ENCODE assay signal across 1 cellular context in the genomic region with DNA sequence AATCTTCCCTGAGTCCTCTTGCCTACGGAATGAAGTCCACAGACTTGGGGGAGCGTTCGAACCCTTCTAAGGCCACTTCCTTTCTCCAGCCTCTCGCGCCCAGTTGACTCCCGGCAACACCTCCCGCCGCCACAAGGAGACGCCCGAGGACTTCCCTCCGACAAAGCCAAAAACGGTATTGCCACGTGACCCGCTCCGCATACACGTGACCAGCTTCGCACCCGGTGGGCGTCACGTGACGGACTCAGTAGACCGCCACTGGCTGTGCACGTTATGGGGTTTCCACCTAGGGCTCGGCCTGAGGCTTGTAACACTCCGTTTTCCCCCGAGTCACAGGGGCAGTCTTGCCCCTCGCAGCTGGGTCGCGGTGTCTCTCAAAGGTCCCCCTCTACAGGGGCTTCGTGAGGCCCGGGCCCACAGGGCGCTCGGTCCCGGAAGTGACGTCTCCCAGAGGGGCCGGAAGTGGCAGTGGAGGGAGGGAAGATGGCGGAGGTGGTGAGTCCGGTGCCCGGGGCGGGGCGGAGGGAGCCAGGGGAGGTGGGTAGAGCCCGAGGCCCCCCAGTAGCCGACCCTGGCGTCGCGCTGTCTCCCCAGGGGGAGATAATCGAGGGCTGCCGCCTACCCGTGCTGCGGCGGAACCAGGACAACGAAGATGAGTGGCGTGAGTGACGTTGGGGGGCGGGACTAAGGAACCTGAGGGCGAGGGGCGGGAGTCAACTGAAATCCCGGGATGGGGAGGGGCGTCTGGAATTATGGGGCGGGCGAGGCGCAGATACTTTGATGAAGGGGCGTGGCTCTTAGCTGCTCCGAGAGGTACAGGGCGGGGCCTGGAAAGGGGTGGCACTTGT.
TF ChIP-seq lines count a peak whose summit lies in the region.

A gene (plus strand): TSS at position 468 of the 848 bp plus-strand sequence. CDS start 16 bp downstream, at position 484.

TF ChIP-seq in A549, 52 proteins besides CTCF, POLR2A, EP300 and RAD21 (continued from another document):
- TF ChIP-seq, protein P1, sequence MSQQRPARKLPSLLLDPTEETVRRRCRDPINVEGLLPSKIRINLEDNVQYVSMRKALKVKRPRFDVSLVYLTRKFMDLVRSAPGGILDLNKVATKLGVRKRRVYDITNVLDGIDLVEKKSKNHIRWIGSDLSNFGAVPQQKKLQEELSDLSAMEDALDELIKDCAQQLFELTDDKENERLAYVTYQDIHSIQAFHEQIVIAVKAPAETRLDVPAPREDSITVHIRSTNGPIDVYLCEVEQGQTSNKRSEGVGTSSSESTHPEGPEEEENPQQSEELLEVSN (IDR thresholded peaks at IDR 0.05; ENCODE audit: borderline replicate concordance, low read depth): peak; percentile 96
- TF ChIP-seq JUN (IDR thresholded peaks at IDR 0.05) (peak; percentile 58 to 93; a peak in 4 of 5 replicates), KDM5A (IDR thresholded peaks at IDR 0.05) (peak; percentile 70), NR3C1 (IDR thresholded peaks at IDR 0.05) (no peak), GATA3 (IDR thresholded peaks at IDR 0.05; ENCODE audit: borderline replicate concordance) (peak; percentile 29; the same call in 1 of the 2 replicates), JUNB (IDR thresholded peaks at IDR 0.05) (no peak), CEBPB (IDR thresholded peaks at IDR 0.05) (no peak), FOXS1 (CRISPR knock-in tag; IDR thresholded peaks at IDR 0.05) (no peak), RFX5 (IDR thresholded peaks at IDR 0.05) (no peak), EHMT2 (IDR thresholded peaks at IDR 0.05; ENCODE audit: low read depth) (no peak), NFE2L2 (conservative IDR thresholded peaks at IDR 0.05; ENCODE audit: low read length) (no peak), PHF8 (IDR thresholded peaks at IDR 0.05; ENCODE audit: borderline replicate concordance, low read depth) (peak; percentile 93), CHD4 (IDR thresholded peaks at IDR 0.05; ENCODE audit: borderline replicate concordance) (no peak), ZNF302 (CRISPR knock-in tag; IDR thresholded peaks at IDR 0.05) (no peak), ESRRA (IDR thresholded peaks at IDR 0.05; ENCODE audit: borderline replicate concordance, low read length) (no peak), MYC (IDR thresholded peaks at IDR 0.05; ENCODE audit: borderline replicate concordance, low read length) (peak; percentile 62; the same call in 1 of the 2 replicates), HOXB13 (CRISPR knock-in tag; IDR thresholded peaks at IDR 0.05; ENCODE audit: low read depth) (peak; percentile 84; the same call in 1 of the 2 replicates), MAZ (IDR thresholded peaks at IDR 0.05; ENCODE audit: borderline replicate concordance, low read depth, low read length) (peak; percentile 67; the same call in 1 of the 2 replicates), TFCP2L1 (CRISPR knock-in tag; IDR thresholded peaks at IDR 0.05) (peak; percentile 90), ZFP36 (IDR thresholded peaks at IDR 0.05; ENCODE audit: borderline replicate concordance, partially characterized antibody) (no peak), TP53 (CRISPR knock-in tag; IDR thresholded peaks at IDR 0.05) (peak; percentile 85; the same call in 1 of the 2 replicates), CBX2 (IDR thresholded peaks at IDR 0.05; ENCODE audit: borderline replicate concordance, low read depth) (no peak), KDM1A (IDR thresholded peaks at IDR 0.05; ENCODE audit: low read depth) (no peak), SMC3 (IDR thresholded peaks at IDR 0.05) (peak; percentile 89), SREBF2 (IDR thresholded peaks at IDR 0.05) (no peak), RNF2 (IDR thresholded peaks at IDR 0.05; ENCODE audit: borderline replicate concordance, low read depth) (no peak), HDAC2 (IDR thresholded peaks at IDR 0.05) (peak; percentile 48; the same call in 1 of the 2 replicates), RARB (CRISPR knock-in tag; IDR thresholded peaks at IDR 0.05) (peak; percentile 81; the same call in 1 of the 2 replicates), EHF (CRISPR knock-in tag; IDR thresholded peaks at IDR 0.05) (peak; percentile 35; the same call in 1 of the 2 replicates)
- TF ChIP-seq, protein P2, sequence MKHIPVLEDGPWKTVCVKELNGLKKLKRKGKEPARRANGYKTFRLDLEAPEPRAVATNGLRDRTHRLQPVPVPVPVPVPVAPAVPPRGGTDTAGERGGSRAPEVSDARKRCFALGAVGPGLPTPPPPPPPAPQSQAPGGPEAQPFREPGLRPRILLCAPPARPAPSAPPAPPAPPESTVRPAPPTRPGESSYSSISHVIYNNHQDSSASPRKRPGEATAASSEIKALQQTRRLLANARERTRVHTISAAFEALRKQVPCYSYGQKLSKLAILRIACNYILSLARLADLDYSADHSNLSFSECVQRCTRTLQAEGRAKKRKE (CRISPR knock-in tag; IDR thresholded peaks at IDR 0.05; ENCODE audit: low read depth): no peak
- TF ChIP-seq, protein P3, sequence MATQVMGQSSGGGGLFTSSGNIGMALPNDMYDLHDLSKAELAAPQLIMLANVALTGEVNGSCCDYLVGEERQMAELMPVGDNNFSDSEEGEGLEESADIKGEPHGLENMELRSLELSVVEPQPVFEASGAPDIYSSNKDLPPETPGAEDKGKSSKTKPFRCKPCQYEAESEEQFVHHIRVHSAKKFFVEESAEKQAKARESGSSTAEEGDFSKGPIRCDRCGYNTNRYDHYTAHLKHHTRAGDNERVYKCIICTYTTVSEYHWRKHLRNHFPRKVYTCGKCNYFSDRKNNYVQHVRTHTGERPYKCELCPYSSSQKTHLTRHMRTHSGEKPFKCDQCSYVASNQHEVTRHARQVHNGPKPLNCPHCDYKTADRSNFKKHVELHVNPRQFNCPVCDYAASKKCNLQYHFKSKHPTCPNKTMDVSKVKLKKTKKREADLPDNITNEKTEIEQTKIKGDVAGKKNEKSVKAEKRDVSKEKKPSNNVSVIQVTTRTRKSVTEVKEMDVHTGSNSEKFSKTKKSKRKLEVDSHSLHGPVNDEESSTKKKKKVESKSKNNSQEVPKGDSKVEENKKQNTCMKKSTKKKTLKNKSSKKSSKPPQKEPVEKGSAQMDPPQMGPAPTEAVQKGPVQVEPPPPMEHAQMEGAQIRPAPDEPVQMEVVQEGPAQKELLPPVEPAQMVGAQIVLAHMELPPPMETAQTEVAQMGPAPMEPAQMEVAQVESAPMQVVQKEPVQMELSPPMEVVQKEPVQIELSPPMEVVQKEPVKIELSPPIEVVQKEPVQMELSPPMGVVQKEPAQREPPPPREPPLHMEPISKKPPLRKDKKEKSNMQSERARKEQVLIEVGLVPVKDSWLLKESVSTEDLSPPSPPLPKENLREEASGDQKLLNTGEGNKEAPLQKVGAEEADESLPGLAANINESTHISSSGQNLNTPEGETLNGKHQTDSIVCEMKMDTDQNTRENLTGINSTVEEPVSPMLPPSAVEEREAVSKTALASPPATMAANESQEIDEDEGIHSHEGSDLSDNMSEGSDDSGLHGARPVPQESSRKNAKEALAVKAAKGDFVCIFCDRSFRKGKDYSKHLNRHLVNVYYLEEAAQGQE (IDR thresholded peaks at IDR 0.05): no peak; the same call in 1 of the 2 replicates
- TF ChIP-seq, protein P4, sequence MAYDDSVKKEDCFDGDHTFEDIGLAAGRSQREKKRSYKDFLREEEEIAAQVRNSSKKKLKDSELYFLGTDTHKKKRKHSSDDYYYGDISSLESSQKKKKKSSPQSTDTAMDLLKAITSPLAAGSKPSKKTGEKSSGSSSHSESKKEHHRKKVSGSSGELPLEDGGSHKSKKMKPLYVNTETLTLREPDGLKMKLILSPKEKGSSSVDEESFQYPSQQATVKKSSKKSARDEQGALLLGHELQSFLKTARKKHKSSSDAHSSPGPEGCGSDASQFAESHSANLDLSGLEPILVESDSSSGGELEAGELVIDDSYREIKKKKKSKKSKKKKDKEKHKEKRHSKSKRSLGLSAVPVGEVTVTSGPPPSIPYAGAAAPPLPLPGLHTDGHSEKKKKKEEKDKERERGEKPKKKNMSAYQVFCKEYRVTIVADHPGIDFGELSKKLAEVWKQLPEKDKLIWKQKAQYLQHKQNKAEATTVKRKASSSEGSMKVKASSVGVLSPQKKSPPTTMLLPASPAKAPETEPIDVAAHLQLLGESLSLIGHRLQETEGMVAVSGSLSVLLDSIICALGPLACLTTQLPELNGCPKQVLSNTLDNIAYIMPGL (CRISPR knock-in tag; IDR thresholded peaks at IDR 0.05; ENCODE audit: borderline replicate concordance): peak; percentile 81; the same call in 1 of the 2 replicates
- TF ChIP-seq, protein P5, sequence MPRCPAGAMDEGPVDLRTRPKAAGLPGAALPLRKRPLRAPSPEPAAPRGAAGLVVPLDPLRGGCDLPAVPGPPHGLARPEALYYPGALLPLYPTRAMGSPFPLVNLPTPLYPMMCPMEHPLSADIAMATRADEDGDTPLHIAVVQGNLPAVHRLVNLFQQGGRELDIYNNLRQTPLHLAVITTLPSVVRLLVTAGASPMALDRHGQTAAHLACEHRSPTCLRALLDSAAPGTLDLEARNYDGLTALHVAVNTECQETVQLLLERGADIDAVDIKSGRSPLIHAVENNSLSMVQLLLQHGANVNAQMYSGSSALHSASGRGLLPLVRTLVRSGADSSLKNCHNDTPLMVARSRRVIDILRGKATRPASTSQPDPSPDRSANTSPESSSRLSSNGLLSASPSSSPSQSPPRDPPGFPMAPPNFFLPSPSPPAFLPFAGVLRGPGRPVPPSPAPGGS (IDR thresholded peaks at IDR 0.05): 0 out of 3 replicates have a peak, but pooled peaks have one; percentile 32
- TF ChIP-seq, protein P6, sequence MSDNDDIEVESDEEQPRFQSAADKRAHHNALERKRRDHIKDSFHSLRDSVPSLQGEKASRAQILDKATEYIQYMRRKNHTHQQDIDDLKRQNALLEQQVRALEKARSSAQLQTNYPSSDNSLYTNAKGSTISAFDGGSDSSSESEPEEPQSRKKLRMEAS (IDR thresholded peaks at IDR 0.05): peak; percentile 99
- TF ChIP-seq, protein P7, sequence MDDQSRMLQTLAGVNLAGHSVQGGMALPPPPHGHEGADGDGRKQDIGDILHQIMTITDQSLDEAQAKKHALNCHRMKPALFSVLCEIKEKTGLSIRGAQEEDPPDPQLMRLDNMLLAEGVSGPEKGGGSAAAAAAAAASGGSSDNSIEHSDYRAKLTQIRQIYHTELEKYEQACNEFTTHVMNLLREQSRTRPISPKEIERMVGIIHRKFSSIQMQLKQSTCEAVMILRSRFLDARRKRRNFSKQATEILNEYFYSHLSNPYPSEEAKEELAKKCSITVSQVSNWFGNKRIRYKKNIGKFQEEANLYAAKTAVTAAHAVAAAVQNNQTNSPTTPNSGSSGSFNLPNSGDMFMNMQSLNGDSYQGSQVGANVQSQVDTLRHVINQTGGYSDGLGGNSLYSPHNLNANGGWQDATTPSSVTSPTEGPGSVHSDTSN (IDR thresholded peaks at IDR 0.05): peak; percentile 31; the same call in 1 of the 2 replicates
